Comparison of ENCODE assay signal across 20 cellular contexts in the genomic region with DNA sequence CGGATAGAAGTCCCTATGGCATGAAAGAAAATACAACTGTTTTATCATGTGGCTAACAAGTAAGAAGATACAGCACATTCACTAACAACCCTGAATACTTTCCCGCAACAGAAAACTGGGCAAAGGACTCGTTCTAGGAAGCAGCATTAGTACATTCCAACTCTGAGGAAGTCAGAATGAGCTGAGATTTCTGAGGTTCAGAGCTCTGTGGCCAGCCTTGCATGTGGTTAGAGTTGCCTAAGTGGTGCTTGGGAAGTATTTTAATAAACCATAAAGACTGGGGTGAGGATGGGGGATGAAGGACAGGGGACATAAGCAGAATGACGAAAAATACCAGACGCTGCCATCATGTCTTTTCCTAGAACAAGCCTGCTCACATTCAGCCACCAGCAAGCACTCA.
"Had no signal": no experiment of that assay in that cellular context is flagged by ENCODE, and none has a peak within 500 bp of the region (broad histone marks: within the 10 kb centered on the region; RNA-seq: fewer than 3 reads in every experiment).

No MANE protein-coding gene starts in this region.

- ATAC-seq: effector memory CD8-positive, alpha-beta T cell; heart left ventricle; left colon; left ventricle myocardium superior had no signal

- H3K4me1 ChIP-seq: heart left ventricle, stomach had no signal

- H3K9me3 Mint-ChIP-seq: dendritic cell treated with granulocyte-macrophage colony-stimulating factor and Interleukin-4, amounts not matched to agents 40 ng/mL and 50 ng/mL, for 4 days; effector memory CD8-positive, alpha-beta T cell had no signal

- H3K4me3 ChIP-seq: heart left ventricle, lung, sigmoid colon, stomach had no signal

- H3K4me1 Mint-ChIP-seq: nephron had no signal

- H3K27ac ChIP-seq: heart left ventricle, sigmoid colon, stomach had no signal

- DNase-seq: effector memory CD8-positive, alpha-beta T cell; foreskin melanocyte; heart left ventricle; hippocampal formation; left colon; left ventricle myocardium superior; mesenchymal stem cell; midbrain; naive B cell; occipital lobe; posterior cingulate gyrus; sigmoid colon; small intestine; stimulated activated CD4-positive, alpha-beta T cell treated with anti-CD3 and anti-CD28 coated beads, Interleukin-12 subunit alpha, Interleukin-12 subunit beta, amount 100 ng/mL, for 4 hours; stimulated activated naive CD4-positive, alpha-beta T cell; stomach; trophoblast cell had no signal

- H3K36me3 ChIP-seq: heart left ventricle, sigmoid colon, stomach had no signal

- H3K4me3 Mint-ChIP-seq: dendritic cell treated with granulocyte-macrophage colony-stimulating factor and Interleukin-4, amounts not matched to agents 40 ng/mL and 50 ng/mL, for 4 days; effector memory CD8-positive, alpha-beta T cell; naive B cell; nephron had no signal

- H3K9me3 ChIP-seq: sigmoid colon had no signal

- H3K27ac Mint-ChIP-seq: dendritic cell treated with granulocyte-macrophage colony-stimulating factor and Interleukin-4, amounts not matched to agents 40 ng/mL and 50 ng/mL, for 4 days; effector memory CD8-positive, alpha-beta T cell; nephron had no signal

- H3K27me3 Mint-ChIP-seq: effector memory CD8-positive, alpha-beta T cell; naive B cell had no signal

- H3K27me3 ChIP-seq: sigmoid colon, stomach had no signal
